Comparison of ENCODE assay signal across 12 cellular contexts in genomic region chr1:25989860-25990650, GRCh38. TPM values are rescaled to one million over a fixed set of nuclear protein-coding genes. Genes with fewer than 3 reads are reported as not detected.
DNase-seq lines count a peak whose midpoint lies in the region; ATAC-seq and TF ChIP-seq lines count a peak whose summit lies in the region.
"Had no signal": no experiment of that assay in that cellular context is flagged by ENCODE, and none has a peak within 500 bp of the region (broad histone marks: within the 10 kb centered on the region; RNA-seq: fewer than 3 reads in every experiment).

No MANE protein-coding gene starts in this region.

- peaks cover 0 to 73% (median 8%) of the 10 kb centered on the region in 3 donors for H3K36me3 ChIP-seq in esophagus squamous epithelium
- peaks cover 2 to 13% (median 9%) of the 10 kb centered on the region in 3 donors for H3K36me3 ChIP-seq in skeletal muscle tissue (ENCODE audit: control insufficient read depth in 3 of 3, insufficient read depth in 3 of 3, low read length in 3 of 3)

- peaks cover 41% of the 10 kb centered on the region for H3K4me1 Mint-ChIP-seq in activated CD4-positive, alpha-beta T cell treated with anti-CD3 and anti-CD28 coated beads, Interleukin-2, amount 10 ng/mL, durations not matched to agents 24 days and 14 days
- peaks cover 27% of the 10 kb centered on the region for H3K4me1 Mint-ChIP-seq in T-helper 17 cell

- H3K27ac ChIP-seq in esophagus squamous epithelium (peak overlapping the region in 3 of 4 donors; percentile 4 to 23 (median 5)), skeletal muscle tissue (ENCODE audit: low read depth, low read length) (peak overlapping the region; percentile 52)
- H3K27ac ChIP-seq: A549 had no signal

- H3K9me3 Mint-ChIP-seq in activated CD4-positive, alpha-beta T cell treated with anti-CD3 and anti-CD28 coated beads, Interleukin-2, amount 10 ng/mL, durations not matched to agents 24 days and 14 days = no peaks in the 10 kb centered on the region
- H3K9me3 Mint-ChIP-seq: dendritic cell treated with granulocyte-macrophage colony-stimulating factor and Interleukin-4, amounts not matched to agents 40 ng/mL and 50 ng/mL, for 4 days had no signal

- no peaks in the 10 kb centered on the region for H3K9me3 ChIP-seq in T-helper 17 cell (ENCODE audit: control insufficient read depth, low read length, poor library complexity, severe bottlenecking)
- no peaks in the 10 kb centered on the region for H3K9me3 ChIP-seq in esophagus squamous epithelium
- no peaks in the 10 kb centered on the region for H3K9me3 ChIP-seq in skeletal muscle tissue (ENCODE audit: control insufficient read depth in 3 of 3, low read length in 3 of 3)
- H3K9me3 ChIP-seq: A549 had no signal

- no peak for TF ChIP-seq CTCF in esophagus squamous epithelium (IDR thresholded peaks at IDR 0.05)

- intact Hi-C loops in activated CD4-positive, alpha-beta T cell treated with anti-CD3 and anti-CD28 coated beads, Interleukin-2, amount 10 ng/mL, durations not matched to agents 24 days and 14 days (cut with micrococcal nuclease) = no loop called here
- intact Hi-C loops in esophagus squamous epithelium (cut with DNase I) = loop anchor here (10.0 kb wide), 1 partner anchor 165 kb away; no protein-coding TSS in a partner anchor

- DNase-seq in activated CD4-positive, alpha-beta T cell treated with anti-CD3 and anti-CD28 coated beads, Interleukin-2, amount 10 ng/mL, durations not matched to agents 24 days and 14 days = no peak
- no peak for DNase-seq in activated CD4-positive, alpha-beta T cell treated with anti-CD3 and anti-CD28 coated beads, Interleukin-2, amount 50 U/mL, for 4 hours
- DNase-seq in T-helper 17 cell = no peak
- no peak for DNase-seq in esophagus squamous epithelium (lab: John Stamatoyannopoulos, UW)
- no peak for DNase-seq in iPS-NIHi7 (ENCODE audit: extremely low spot score)
- DNase-seq in SKM-1 (lab: John Stamatoyannopoulos, UW; ENCODE audit: unreplicated experiment) = no peak
- DNase-seq: left cardiac atrium, NCI-H510A had no signal

- H3K27me3 ChIP-seq in esophagus squamous epithelium = no peaks in the 10 kb centered on the region
- H3K27me3 ChIP-seq in skeletal muscle tissue (ENCODE audit: control insufficient read depth in 3 of 3, insufficient read depth in 3 of 3, low read length in 3 of 3) = no peaks in the 10 kb centered on the region

- peak overlapping the region in 2 of 3 donors; percentile 21 to 45 for H3K9ac ChIP-seq in skeletal muscle tissue (ENCODE audit: low read depth in 1 of 3, low read length in 3 of 3)

- WGBS in esophagus squamous epithelium, 2 donors = 69 to 82% methylated on average over 8 to 10 of the region's 10 CpGs

- H3K27me3 Mint-ChIP-seq in activated CD4-positive, alpha-beta T cell treated with anti-CD3 and anti-CD28 coated beads, Interleukin-2, amount 10 ng/mL, durations not matched to agents 24 days and 14 days = no peaks in the 10 kb centered on the region
- no peaks in the 10 kb centered on the region for H3K27me3 Mint-ChIP-seq in T-helper 17 cell
- H3K27me3 Mint-ChIP-seq: dendritic cell treated with granulocyte-macrophage colony-stimulating factor and Interleukin-4, amounts not matched to agents 40 ng/mL and 50 ng/mL, for 4 days had no signal

- H3K4me3 Mint-ChIP-seq in activated CD4-positive, alpha-beta T cell treated with anti-CD3 and anti-CD28 coated beads, Interleukin-2, amount 10 ng/mL, durations not matched to agents 24 days and 14 days = peak overlapping the region; percentile 78
- H3K4me3 Mint-ChIP-seq in T-helper 17 cell = peak overlapping the region; percentile 93
- H3K4me3 Mint-ChIP-seq: dendritic cell treated with granulocyte-macrophage colony-stimulating factor and Interleukin-4, amounts not matched to agents 40 ng/mL and 50 ng/mL, for 4 days had no signal

- peak overlapping the region; percentile 80 for H3K27ac Mint-ChIP-seq in activated CD4-positive, alpha-beta T cell treated with anti-CD3 and anti-CD28 coated beads, Interleukin-2, amount 10 ng/mL, durations not matched to agents 24 days and 14 days
- peak overlapping the region; percentile 88 for H3K27ac Mint-ChIP-seq in T-helper 17 cell
- H3K27ac Mint-ChIP-seq: dendritic cell treated with granulocyte-macrophage colony-stimulating factor and Interleukin-4, amounts not matched to agents 40 ng/mL and 50 ng/mL, for 4 days had no signal

- peaks cover 17% of the 10 kb centered on the region for H3K36me3 Mint-ChIP-seq in activated CD4-positive, alpha-beta T cell treated with anti-CD3 and anti-CD28 coated beads, Interleukin-2, amount 10 ng/mL, durations not matched to agents 24 days and 14 days (ENCODE audit: low read depth)
- peaks cover 5% of the 10 kb centered on the region for H3K36me3 Mint-ChIP-seq in T-helper 17 cell (ENCODE audit: low read depth)

- ATAC-seq in T-helper 17 cell (peak; percentile 12), GM21737 (IDR thresholded peaks at IDR 0.05; ENCODE audit: unreplicated experiment) (no peak)
- ATAC-seq: A549 had no signal

- no peak for TF ChIP-seq POLR2A in esophagus squamous epithelium (IDR thresholded peaks at IDR 0.05)

- H3K4me1 ChIP-seq in esophagus squamous epithelium = no peaks in the 10 kb centered on the region
- peaks cover 42 to 56% (median 44%) of the 10 kb centered on the region in 3 donors for H3K4me1 ChIP-seq in skeletal muscle tissue (ENCODE audit: control insufficient read depth in 3 of 3, insufficient read depth in 3 of 3, low read length in 3 of 3)
- H3K4me1 ChIP-seq: A549 had no signal

- H3K4me3 ChIP-seq in esophagus squamous epithelium = peak overlapping the region in 3 of 4 donors; percentile 1 to 41 (median 13)
- no peak overlapping the region for H3K4me3 ChIP-seq in skeletal muscle tissue (ENCODE audit: low read length in 3 of 3)
- H3K4me3 ChIP-seq: A549 had no signal

RNA-seq across cellular contexts. Expression of gene PAFAH2, which starts 7.8 kb away (rescaled TPM):
- total RNA-seq in activated CD4-positive, alpha-beta T cell treated with anti-CD3 and anti-CD28 coated beads, Interleukin-2, amount 10 ng/mL, durations not matched to agents 24 days and 14 days = 6.8 and 7.6 TPM in 2 replicates
- 1 to 10 TPM; 4.9 to 6.9 TPM for total RNA-seq in T-helper 17 cell
- 10 to 100 TPM in 3 of 4 donors, 1 to 10 TPM in 1; 8.3 to 17.2 (median 11.7) TPM for total RNA-seq in esophagus squamous epithelium
- total RNA-seq in skeletal muscle tissue = 33.9 TPM

RNA-seq across cellular contexts. Expression of gene EXTL1, which starts 31.5 kb away (rescaled TPM):
- total RNA-seq in activated CD4-positive, alpha-beta T cell treated with anti-CD3 and anti-CD28 coated beads, Interleukin-2, amount 10 ng/mL, durations not matched to agents 24 days and 14 days = not detected in 2 replicates
- total RNA-seq in T-helper 17 cell = not detected
- not detected for total RNA-seq in esophagus squamous epithelium
- 0.52 TPM for total RNA-seq in skeletal muscle tissue

RNA-seq across cellular contexts. Expression of gene SLC30A2, which starts 55.9 kb away (rescaled TPM):
- total RNA-seq in activated CD4-positive, alpha-beta T cell treated with anti-CD3 and anti-CD28 coated beads, Interleukin-2, amount 10 ng/mL, durations not matched to agents 24 days and 14 days = not detected in 2 replicates
- not detected for total RNA-seq in T-helper 17 cell
- total RNA-seq in esophagus squamous epithelium = not detected
- under 0.01 TPM for total RNA-seq in skeletal muscle tissue

Comparison
In these comparisons a context has a peak if more than half of its experiments do, and no peak if none do; other contexts are left out.
1. H3K4me3 ChIP-seq: peak in esophagus squamous epithelium (3 of 4); none in skeletal muscle tissue (0 of 3).